In the genomic region with DNA sequence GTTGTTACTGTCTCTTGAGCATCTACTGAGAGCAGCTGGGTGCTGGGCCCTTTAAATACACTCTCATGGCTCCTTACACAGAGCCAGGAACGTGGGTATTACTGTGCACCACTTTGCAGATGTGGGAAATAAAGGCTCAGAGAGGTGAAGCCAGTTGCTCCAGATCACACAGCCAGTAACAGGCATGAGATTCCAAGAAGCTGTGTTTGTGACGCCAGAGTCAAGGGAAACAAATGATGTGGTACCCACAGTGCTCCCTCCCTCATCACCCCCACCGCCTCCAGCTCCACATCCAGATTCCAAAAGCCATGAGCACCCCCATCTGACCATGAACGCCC, we compare ENCODE assay signal across 1 cellular context.
TF ChIP-seq lines count a peak whose summit lies in the region.

No MANE protein-coding gene starts in this region.

TF ChIP-seq in SK-N-SH treated with all-trans-retinoic acid at 6 μM for 48 hours, 23 proteins besides CTCF, POLR2A, EP300 and RAD21 (continued from another document):
- TF ChIP-seq CREB5 (CRISPR knock-in tag; IDR thresholded peaks at IDR 0.05; ENCODE audit: low read depth) (no peak), RARB (CRISPR knock-in tag; IDR thresholded peaks at IDR 0.05) (no peak), ESRRG (CRISPR knock-in tag; IDR thresholded peaks at IDR 0.05) (no peak)
- TF ChIP-seq, protein P1, sequence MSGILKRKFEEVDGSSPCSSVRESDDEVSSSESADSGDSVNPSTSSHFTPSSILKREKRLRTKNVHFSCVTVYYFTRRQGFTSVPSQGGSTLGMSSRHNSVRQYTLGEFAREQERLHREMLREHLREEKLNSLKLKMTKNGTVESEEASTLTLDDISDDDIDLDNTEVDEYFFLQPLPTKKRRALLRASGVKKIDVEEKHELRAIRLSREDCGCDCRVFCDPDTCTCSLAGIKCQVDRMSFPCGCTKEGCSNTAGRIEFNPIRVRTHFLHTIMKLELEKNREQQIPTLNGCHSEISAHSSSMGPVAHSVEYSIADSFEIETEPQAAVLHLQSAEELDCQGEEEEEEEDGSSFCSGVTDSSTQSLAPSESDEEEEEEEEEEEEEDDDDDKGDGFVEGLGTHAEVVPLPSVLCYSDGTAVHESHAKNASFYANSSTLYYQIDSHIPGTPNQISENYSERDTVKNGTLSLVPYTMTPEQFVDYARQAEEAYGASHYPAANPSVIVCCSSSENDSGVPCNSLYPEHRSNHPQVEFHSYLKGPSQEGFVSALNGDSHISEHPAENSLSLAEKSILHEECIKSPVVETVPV (CRISPR knock-in tag; IDR thresholded peaks at IDR 0.05) = no peak
